In the genomic region with DNA sequence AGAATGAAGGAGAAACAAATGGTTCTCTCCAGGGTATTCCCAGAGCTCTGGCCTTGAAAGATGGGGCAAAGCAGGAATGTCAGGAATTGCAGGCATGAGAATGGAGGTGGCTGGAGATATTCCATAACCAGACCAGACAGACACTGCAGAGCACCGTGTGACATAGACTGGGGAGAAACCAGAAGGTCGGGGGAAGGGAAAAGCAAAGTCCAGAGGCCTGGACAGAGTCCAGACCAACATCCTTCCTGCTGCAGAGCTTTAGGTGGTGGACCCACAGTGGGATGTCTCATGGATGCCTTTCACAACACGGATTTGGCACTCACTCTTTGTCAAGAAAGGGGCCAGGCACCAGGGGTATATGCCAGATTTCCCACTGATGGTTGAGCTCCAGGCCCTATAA, we compare ENCODE assay signal across 8 cellular contexts.
DNase-seq lines count a peak whose midpoint lies in the region; ATAC-seq and FAIRE-seq lines count a peak whose summit lies in the region.
"Had no signal": no experiment of that assay in that cellular context is flagged by ENCODE, and none has a peak within 500 bp of the region (broad histone marks: within the 10 kb centered on the region; RNA-seq: fewer than 3 reads in every experiment).

No MANE protein-coding gene starts in this region.

- H3K27ac Mint-ChIP-seq in effector memory CD8-positive, alpha-beta T cell, result peak overlapping the region; percentile 96 to 98

- in situ Hi-C loops in KBM-7 (cut with MboI; ENCODE audit: low pct_unique_long_range_greater_than_20kb, low sequenced_read_pairs), result no loop called here

- H3K9me3 Mint-ChIP-seq in effector memory CD8-positive, alpha-beta T cell, result peaks cover 0 to 2% of the 10 kb centered on the region in 2 donors

- peaks cover 8 to 19% of the 10 kb centered on the region in 2 donors for H3K4me1 Mint-ChIP-seq in effector memory CD8-positive, alpha-beta T cell (ENCODE audit: low read depth in 2 of 2)

- no peak for ATAC-seq in effector memory CD8-positive, alpha-beta T cell (replicated peaks)
- no peak for ATAC-seq in GM21381 (IDR thresholded peaks at IDR 0.05; ENCODE audit: unreplicated experiment)

- no peak overlapping the region for H3K4me3 Mint-ChIP-seq in effector memory CD8-positive, alpha-beta T cell

- no peaks in the 10 kb centered on the region for H3K27me3 Mint-ChIP-seq in effector memory CD8-positive, alpha-beta T cell

- DNase-seq in EL (peak; percentile 97), NCI-H226 (peak; percentile 92), non-pigmented ciliary epithelial cell (ENCODE audit: low read depth) (peak; percentile 83), frontal cortex (ENCODE audit: low spot score in 2 of 2) (no peak), KBM-7 (no peak)
- DNase-seq in effector memory CD8-positive, alpha-beta T cell, result no peak
- DNase-seq: activated effector memory CD4-positive, alpha-beta T cell treated with anti-CD3 and anti-CD28 coated beads, Interleukin-2, amount 50 U/mL, for 16 hours had no signal

- H3K36me3 Mint-ChIP-seq in effector memory CD8-positive, alpha-beta T cell (ENCODE audit: insufficient read depth), result no peaks in the 10 kb centered on the region

- no peak for FAIRE-seq in frontal cortex (lab: Jason Lieb, UNC)

Comparison
In these comparisons a context has a peak if more than half of its experiments do, and no peak if none do; other contexts are left out.
1. DNase-seq: peak in EL (single experiment), NCI-H226 (single experiment) and non-pigmented ciliary epithelial cell (single experiment); none in effector memory CD8-positive, alpha-beta T cell (0 of 3), frontal cortex (0 of 2) and KBM-7 (single experiment).